Comparison of ENCODE assay signal across 8 cellular contexts in the genomic region with DNA sequence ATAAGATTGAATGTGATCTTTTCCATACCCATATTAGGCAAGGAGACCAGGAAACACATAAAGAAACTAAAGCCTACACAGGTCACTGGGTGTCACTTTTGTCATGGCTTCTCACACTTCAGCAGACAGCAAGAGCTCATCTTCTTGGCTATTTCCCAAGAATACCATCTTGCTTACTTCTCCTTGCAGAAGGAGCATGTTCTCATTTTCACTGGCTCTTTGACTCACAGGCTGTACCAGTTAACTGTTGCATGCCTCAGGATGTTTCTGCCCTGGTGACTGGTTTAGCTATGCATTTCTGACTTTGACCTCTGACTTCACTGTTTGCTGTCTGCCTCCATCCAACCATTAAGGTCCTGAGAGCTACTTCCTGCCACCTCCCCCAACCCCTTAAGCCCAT. TPM values are rescaled to one million over a fixed set of nuclear protein-coding genes. Genes with fewer than 3 reads are reported as not detected.
DNase-seq lines count a peak whose midpoint lies in the region; ATAC-seq and TF ChIP-seq lines count a peak whose summit lies in the region.

No MANE protein-coding gene starts in this region.

- H4K20me1 ChIP-seq in PC-3 (ENCODE audit: low read length), result no peaks in the 10 kb centered on the region
- no peaks in the 10 kb centered on the region for H4K20me1 ChIP-seq in smooth muscle cell (ENCODE audit: low read depth)

- H3K9me3 ChIP-seq in PC-3 (ENCODE audit: low read length) (no peaks in the 10 kb centered on the region), smooth muscle cell (replicated peaks; ENCODE audit: low read depth) (no peaks in the 10 kb centered on the region), colonic mucosa (no peaks in the 10 kb centered on the region)

- no peak overlapping the region for H2AFZ ChIP-seq in PC-3 (ENCODE audit: low read length)
- no peak overlapping the region for H2AFZ ChIP-seq in smooth muscle cell (ENCODE audit: low read depth)

- ATAC-seq in GM18870 (IDR thresholded peaks at IDR 0.05; ENCODE audit: unreplicated experiment) (peak; percentile 91), HG02973 (IDR thresholded peaks at IDR 0.05; ENCODE audit: unreplicated experiment) (peak; percentile 80), PC-3 (peak; percentile 35)

- H3K4me2 ChIP-seq in PC-3 (ENCODE audit: low read length) (peak overlapping the region; percentile 16; the same call in 1 of the 2 replicates), smooth muscle cell (peak overlapping the region; percentile 22)

- CTCF ChIA-PET in PC-3 (lab: Charles Lee), result interaction anchor here (0.5 kb wide), 1 partner anchor 732 kb away, joined by 7 read pairs; no protein-coding TSS in a partner anchor

- H3K36me3 ChIP-seq in PC-3 (ENCODE audit: low read depth, low read length) (no peaks in the 10 kb centered on the region), smooth muscle cell (ENCODE audit: low read depth) (no peaks in the 10 kb centered on the region), colonic mucosa (no peaks in the 10 kb centered on the region), H7 (replicated peaks; ENCODE audit: control insufficient read depth, insufficient read depth, low read length) (no peaks in the 10 kb centered on the region)

- POLR2A ChIA-PET in PC-3 (lab: Charles Lee; ENCODE audit: unreplicated experiment), result no interaction called here

- TF ChIP-seq CTCF in PC-3 (conservative IDR thresholded peaks at IDR 0.05; ENCODE audit: low read depth, low read length) (no peak), smooth muscle cell (IDR thresholded peaks at IDR 0.05; ENCODE audit: borderline replicate concordance, insufficient read depth, poor library complexity, severe bottlenecking) (no peak), colonic mucosa (IDR thresholded peaks at IDR 0.05) (no peak), GM10266 (IDR thresholded peaks at IDR 0.05; ENCODE audit: control insufficient read depth, insufficient read depth, low read depth, missing control alignments) (no peak)

- no peak overlapping the region for H3K4me3 ChIP-seq in PC-3 (ENCODE audit: low read length)
- no peak overlapping the region for H3K4me3 ChIP-seq in smooth muscle cell
- no peak overlapping the region for H3K4me3 ChIP-seq in colonic mucosa
- H3K4me3 ChIP-seq in H7 (ENCODE audit: insufficient read depth, low read depth, low read length), result no peak overlapping the region

- DNase-seq in PC-3 (peak; percentile 60), foreskin melanocyte (peak; percentile 9), smooth muscle cell (lab: John Stamatoyannopoulos, UW; ENCODE audit: unreplicated experiment) (no peak), colonic mucosa (no peak), GM10266 (ENCODE audit: extremely low spot score) (no peak), H7 (no peak)

- H3K27ac ChIP-seq in PC-3 (ENCODE audit: low read length) (no peak overlapping the region), smooth muscle cell (ENCODE audit: low read depth) (no peak overlapping the region), colonic mucosa (no peak overlapping the region)

- H3K9ac ChIP-seq in PC-3 (ENCODE audit: low read length) (no peak overlapping the region), smooth muscle cell (ENCODE audit: low read depth) (no peak overlapping the region), colonic mucosa (ENCODE audit: low read depth in 2 of 2, low read length in 2 of 2) (no peak overlapping the region)

- H3K79me2 ChIP-seq in PC-3 (ENCODE audit: low read length) (no peaks in the 10 kb centered on the region), smooth muscle cell (ENCODE audit: low read depth) (no peaks in the 10 kb centered on the region)

- H3K9me2 ChIP-seq in PC-3 (replicated peaks; ENCODE audit: low read length), result no peaks in the 10 kb centered on the region

- H3F3A ChIP-seq in PC-3 (ENCODE audit: low read length, unreplicated experiment) (no peaks in the 10 kb centered on the region), smooth muscle cell (ENCODE audit: low read depth) (no peaks in the 10 kb centered on the region)

- peaks cover 23% of the 10 kb centered on the region for H3K4me1 ChIP-seq in PC-3 (ENCODE audit: insufficient read depth, low read length)
- H3K4me1 ChIP-seq in smooth muscle cell (ENCODE audit: low read depth), result no peaks in the 10 kb centered on the region
- no peaks in the 10 kb centered on the region for H3K4me1 ChIP-seq in colonic mucosa

- intact Hi-C loops in PC-3 (cut with micrococcal nuclease) (no loop called here), colonic mucosa (cut with DNase I) (no loop called here)

- BruUV-seq in PC-3 (replicated peaks; lab: Mats Ljungman, UMichigan), result no TSS peak

- H3K27me3 ChIP-seq in PC-3 (ENCODE audit: low read length), result no peaks in the 10 kb centered on the region
- H3K27me3 ChIP-seq in smooth muscle cell (ENCODE audit: low read depth), result no peaks in the 10 kb centered on the region
- no peaks in the 10 kb centered on the region for H3K27me3 ChIP-seq in colonic mucosa
- H3K27me3 ChIP-seq in H7 (ENCODE audit: control insufficient read depth, insufficient read depth, low read length), result no peaks in the 10 kb centered on the region

RNA-seq across cellular contexts. Expression of a gene that starts 40.3 kb away (rescaled TPM):
- 5.2 and 6.0 TPM in 2 replicates for total RNA-seq in PC-3 (2014; rRNA removed)
- total RNA-seq in smooth muscle cell, result 56.4 and 77.5 TPM in 2 replicates
- polyA plus RNA-seq in smooth muscle cell, result 16.5 and 20.7 TPM in 2 replicates
- total RNA-seq in colonic mucosa, result 1 to 10 TPM; 3.2 to 5.3 TPM
- total RNA-seq in H7 (2014; rRNA removed; shearing (Covaris generic)), result 4.2 and 4.9 TPM in 2 replicates

Comparison
In these comparisons a context has a peak if more than half of its experiments do, and no peak if none do; other contexts are left out.
1. ATAC-seq: peak in every context shown above with its lines; median percentile 91 in GM18870; 80 in HG02973; 35 in PC-3.
2. DNase-seq: peak in PC-3 (single experiment) and foreskin melanocyte (single experiment); none in smooth muscle cell (single experiment), colonic mucosa (single experiment), GM10266 (single experiment) and H7 (single experiment).